In the genomic region with DNA sequence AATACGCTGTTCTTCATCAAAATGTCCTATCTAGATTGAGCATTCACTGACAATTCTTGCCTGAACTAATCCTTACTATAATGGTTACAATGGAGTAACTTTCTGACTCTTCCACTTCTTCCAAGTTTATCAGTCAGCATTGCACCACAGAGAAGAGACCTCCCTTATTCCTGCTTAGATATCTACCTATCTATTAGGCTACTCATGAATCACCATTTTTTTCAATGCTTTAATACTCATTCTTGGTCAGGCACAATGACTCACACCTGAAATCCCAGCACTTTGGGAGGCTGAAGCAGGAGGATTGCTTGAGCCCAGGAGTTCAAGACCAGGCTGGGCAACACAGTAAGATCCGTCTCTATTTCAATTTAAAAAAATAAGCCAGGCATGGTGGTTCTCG, we compare ENCODE assay signal across 19 cellular contexts. TPM values are rescaled to one million over a fixed set of nuclear protein-coding genes. Genes with fewer than 3 reads are reported as not detected.
A peak's percentile ranks its signal among the peaks of the same experiment; 100 is the strongest.
DNase-seq lines count a peak whose midpoint lies in the region; ATAC-seq and FAIRE-seq lines count a peak whose summit lies in the region.
"Had no signal": no experiment of that assay in that cellular context is flagged by ENCODE, and none has a peak within 500 bp of the region (broad histone marks: within the 10 kb centered on the region; RNA-seq: fewer than 3 reads in every experiment).

No MANE protein-coding gene starts in this region.

- H3K79me2 ChIP-seq in GM23248 (ENCODE audit: insufficient read depth): no peaks in the 10 kb centered on the region

- H3K4me3 Mint-ChIP-seq in naive thymus-derived CD8-positive, alpha-beta T cell: peak overlapping the region in 3 of 10 donors; percentile 34 to 55 (median 45)

- no peaks in the 10 kb centered on the region for H3K36me3 ChIP-seq in GM23248 (ENCODE audit: low read depth)
- no peaks in the 10 kb centered on the region for H3K36me3 ChIP-seq in small intestine (ENCODE audit: control insufficient read depth in 2 of 2, insufficient read depth in 2 of 2, low read length in 2 of 2)
- H3K36me3 ChIP-seq: BLaER1 treated with 17β-estradiol and CSF1 and Interleukin-3, amounts not matched to agents 10 nM and 100 nM; cardiac muscle cell; tibial nerve had no signal

- H3K27ac ChIP-seq in GM23248: no peak overlapping the region
- H3K27ac ChIP-seq in small intestine (ENCODE audit: low read depth in 1 of 2, low read length in 1 of 2): peak overlapping the region in 1 of 2 donors; percentile 71
- H3K27ac ChIP-seq: BLaER1 treated with 17β-estradiol and CSF1 and Interleukin-3, amounts not matched to agents 10 nM and 100 nM; cardiac muscle cell had no signal

- H3K4me1 ChIP-seq in GM23248 (ENCODE audit: insufficient read depth) (no peaks in the 10 kb centered on the region), small intestine (ENCODE audit: control insufficient read depth in 2 of 2, insufficient read depth in 1 of 2, low read depth in 1 of 2, low read length in 1 of 2) (no peaks in the 10 kb centered on the region)

- peaks cover 10% of the 10 kb centered on the region; the same call in 1 of the 2 replicates for H3F3A ChIP-seq in GM23248 (ENCODE audit: insufficient read depth)

- H3K27me3 ChIP-seq in GM23248 (replicated peaks; ENCODE audit: insufficient read depth) (no peaks in the 10 kb centered on the region), small intestine (ENCODE audit: control insufficient read depth in 2 of 2, insufficient read depth in 2 of 2, low read length in 2 of 2) (no peaks in the 10 kb centered on the region)
- H3K27me3 ChIP-seq: BLaER1 treated with 17β-estradiol and CSF1 and Interleukin-3, amounts not matched to agents 10 nM and 100 nM; cardiac muscle cell; tibial nerve had no signal

- peaks cover 16 to 48% (median 43%) of the 10 kb centered on the region in 4 donors for H3K4me1 Mint-ChIP-seq in naive thymus-derived CD8-positive, alpha-beta T cell

- no peaks in the 10 kb centered on the region for H4K20me1 ChIP-seq in GM23248 (ENCODE audit: insufficient read depth)
- H4K20me1 ChIP-seq: BLaER1 treated with 17β-estradiol and CSF1 and Interleukin-3, amounts not matched to agents 10 nM and 100 nM had no signal

- no peak overlapping the region for H3K4me2 ChIP-seq in GM23248 (ENCODE audit: unreplicated experiment)

- no peak overlapping the region for H3K9ac ChIP-seq in GM23248
- H3K9ac ChIP-seq: BLaER1 treated with 17β-estradiol and CSF1 and Interleukin-3, amounts not matched to agents 10 nM and 100 nM had no signal

- no peaks in the 10 kb centered on the region for H3K9me3 Mint-ChIP-seq in naive thymus-derived CD8-positive, alpha-beta T cell

- H3K9me2 ChIP-seq in GM23248 (ENCODE audit: insufficient read depth): no peaks in the 10 kb centered on the region

- no peak for ATAC-seq in naive thymus-derived CD8-positive, alpha-beta T cell

- POLR2A ChIA-PET in naive thymus-derived CD8-positive, alpha-beta T cell (lab: Charles Lee): no interaction called here

- H3K4me3 ChIP-seq in GM23248 (no peak overlapping the region), small intestine (ENCODE audit: low read depth in 1 of 2, low read length in 2 of 2) (no peak overlapping the region)
- H3K4me3 ChIP-seq: BLaER1 treated with 17β-estradiol and CSF1 and Interleukin-3, amounts not matched to agents 10 nM and 100 nM; cardiac muscle cell; tibial nerve had no signal

- H2AFZ ChIP-seq in GM23248: no peak overlapping the region

- H3K27ac Mint-ChIP-seq in naive thymus-derived CD8-positive, alpha-beta T cell: peak overlapping the region in 7 of 10 donors; percentile 0 to 96 (median 60)

- WGBS in GM23248 (ENCODE audit: low coverage in 1 of 2, low lambda C conversion rate in 2 of 2, missing lambda C conversion rate in 2 of 2), 2 experiments: 95 to 97% methylated on average over 3 of the region's 3 CpGs
- 94 to 99% (median 95%) methylated on average over 3 of the region's 3 CpGs for WGBS in small intestine, 3 donors

- in situ Hi-C loops in GM23248 (cut with MboI): no loop called here

- peaks cover 3 to 7% (median 5%) of the 10 kb centered on the region in 3 donors for H3K36me3 Mint-ChIP-seq in naive thymus-derived CD8-positive, alpha-beta T cell

- FAIRE-seq in RCC 7860 (lab: Jason Lieb, UNC) (no peak), small intestine (lab: Jason Lieb, UNC) (no peak)
- FAIRE-seq: GM18507 had no signal

- H3K9me3 ChIP-seq in GM23248 (ENCODE audit: low read depth) (no peaks in the 10 kb centered on the region), small intestine (ENCODE audit: control insufficient read depth, low read depth) (no peaks in the 10 kb centered on the region)
- H3K9me3 ChIP-seq: BLaER1 treated with 17β-estradiol and CSF1 and Interleukin-3, amounts not matched to agents 10 nM and 100 nM; tibial nerve had no signal

- no peaks in the 10 kb centered on the region for H3K27me3 Mint-ChIP-seq in naive thymus-derived CD8-positive, alpha-beta T cell

- peak; percentile 23 for DNase-seq in GM23248
- peak; percentile 6 for DNase-seq in RCC 7860 (ENCODE audit: low spot score)
- peak; percentile 21 for DNase-seq in amniotic epithelial cell (ENCODE audit: low read depth)
- DNase-seq in naive thymus-derived CD8-positive, alpha-beta T cell: no peak
- no peak for DNase-seq in NCI-H2081 treated with DMSO at 0.1 percent for 48 hours (lab: John Stamatoyannopoulos, UW)
- DNase-seq in GM19240 (ENCODE audit: insufficient read length, low spot score): no peak
- DNase-seq in small intestine: no peak
- DNase-seq: activated CD8-positive, alpha-beta memory T cell treated with anti-CD3 and anti-CD28 coated beads, Interleukin-2, amount 50 U/mL, for 48 hours; DMS53; hippocampal formation; midbrain; NCI-H1930; NCI-H526; occipital lobe; stimulated activated CD4-positive, alpha-beta T cell treated with anti-CD3 and anti-CD28 coated beads, Interleukin-4, amount 100 ng/mL, for 4 hours had no signal

RNA-seq across cellular contexts. Expression of a gene that starts 39.3 kb away (rescaled TPM):
- under 0.01 and 1.2 TPM in 2 replicates for total RNA-seq in GM23248 (2014; rRNA removed; shearing (Covaris generic))
- 0.54 and 0.61 TPM in 2 replicates for polyA plus RNA-seq in GM23248 (2016; fragmentation: Nextera tagmentation; extraction: Ambion mirVana)
- 10 to 100 TPM; 18.4 to 23.2 TPM for total RNA-seq in naive thymus-derived CD8-positive, alpha-beta T cell
- 10 to 100 TPM; 12.3 to 14.5 (median 14.3) TPM for polyA plus RNA-seq in naive thymus-derived CD8-positive, alpha-beta T cell
- 1 to 10 TPM; 1.9 to 5.1 (median 2.4) TPM for polyA plus RNA-seq in small intestine

Comparison
In these comparisons a context has a peak if more than half of its experiments do, and no peak if none do; other contexts are left out.
1. DNase-seq: peak in GM23248 (single experiment), RCC 7860 (single experiment) and amniotic epithelial cell (single experiment); none in naive thymus-derived CD8-positive, alpha-beta T cell (0 of 10), NCI-H2081 treated with DMSO at 0.1 percent for 48 hours (single experiment), GM19240 (single experiment) and small intestine (single experiment).